21 cellular contexts compared by ENCODE assay signal in the genomic region with DNA sequence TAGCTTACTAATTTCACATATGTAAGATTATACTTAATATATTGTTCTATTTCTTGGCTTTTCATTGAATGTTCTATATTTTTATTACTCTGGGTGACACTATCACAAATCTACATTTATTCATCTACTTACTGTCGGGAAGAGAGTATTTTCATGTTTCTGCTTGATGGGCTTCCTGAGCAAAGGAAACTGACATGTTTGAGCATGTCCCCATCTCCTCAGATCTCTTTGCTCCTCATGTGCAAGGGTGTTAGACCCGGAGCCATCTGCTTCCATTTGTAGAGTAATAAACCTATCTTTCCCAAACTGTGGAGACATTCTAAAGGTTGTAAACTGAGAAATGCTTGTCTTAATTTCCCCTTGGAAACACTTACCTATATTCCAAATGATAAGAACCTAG.
"Had no signal": no experiment of that assay in that cellular context is flagged by ENCODE, and none has a peak within 500 bp of the region (broad histone marks: within the 10 kb centered on the region; RNA-seq: fewer than 3 reads in every experiment).

No MANE protein-coding gene starts in this region.

- H3K9me3 ChIP-seq: esophagus squamous epithelium, neutrophil had no signal

- H3K9me3 Mint-ChIP-seq: stimulated activated effector memory CD8-positive, alpha-beta T cell treated with anti-CD3 and anti-CD28 coated beads, Interleukin-12 subunit alpha, Interleukin-12 subunit beta, amount 100 ng/mL, for 72 hours had no signal

- H3K4me1 Mint-ChIP-seq: naive thymus-derived CD4-positive, alpha-beta T cell; stimulated activated effector memory CD8-positive, alpha-beta T cell treated with anti-CD3 and anti-CD28 coated beads, Interleukin-12 subunit alpha, Interleukin-12 subunit beta, amount 100 ng/mL, for 72 hours had no signal

- H3K27me3 ChIP-seq: brain microvascular endothelial cell, neutrophil, stomach had no signal

- ATAC-seq: naive thymus-derived CD4-positive, alpha-beta T cell; sciatic nerve; stimulated activated effector memory CD8-positive, alpha-beta T cell treated with anti-CD3 and anti-CD28 coated beads, Interleukin-12 subunit alpha, Interleukin-12 subunit beta, amount 100 ng/mL, for 72 hours had no signal

- H3K27ac Mint-ChIP-seq: naive thymus-derived CD4-positive, alpha-beta T cell; stimulated activated effector memory CD8-positive, alpha-beta T cell treated with anti-CD3 and anti-CD28 coated beads, Interleukin-12 subunit alpha, Interleukin-12 subunit beta, amount 100 ng/mL, for 72 hours had no signal

- H3K36me3 ChIP-seq: brain microvascular endothelial cell, esophagus squamous epithelium, neutrophil, stomach had no signal

- H3K4me3 Mint-ChIP-seq: naive thymus-derived CD4-positive, alpha-beta T cell; stimulated activated effector memory CD8-positive, alpha-beta T cell treated with anti-CD3 and anti-CD28 coated beads, Interleukin-12 subunit alpha, Interleukin-12 subunit beta, amount 100 ng/mL, for 72 hours had no signal

- H3K4me1 ChIP-seq: esophagus squamous epithelium, parathyroid adenoma, stomach had no signal

- H3K36me3 Mint-ChIP-seq: stimulated activated effector memory CD8-positive, alpha-beta T cell treated with anti-CD3 and anti-CD28 coated beads, Interleukin-12 subunit alpha, Interleukin-12 subunit beta, amount 100 ng/mL, for 72 hours had no signal

- H3K4me3 ChIP-seq: coronary artery, esophagus squamous epithelium, stomach had no signal

- H3K9ac ChIP-seq: parathyroid adenoma had no signal

- DNase-seq: activated CD4-positive, alpha-beta T cell treated with anti-CD3 and anti-CD28 coated beads for 1 hour; activated CD8-positive, alpha-beta memory T cell treated with anti-CD3 and anti-CD28 coated beads for 24 hours; activated CD8-positive, alpha-beta memory T cell treated with anti-CD3 and anti-CD28 coated beads, Interleukin-2, amount 50 U/mL, for 48 hours; activated effector memory CD4-positive, alpha-beta T cell treated with Interleukin-2 at 50 U/mL for 16 hours; activated naive CD4-positive, alpha-beta T cell treated with anti-CD3 and anti-CD28 coated beads, Interleukin-2, amount 50 U/mL, for 16 hours; activated T-cell treated with anti-CD3 and anti-CD28 coated beads, Interleukin-2, amount 50 U/mL, for 48 hours; aorta; brain microvascular endothelial cell; esophagus squamous epithelium; mesenchymal stem cell; naive thymus-derived CD4-positive, alpha-beta T cell; stimulated activated CD4-positive, alpha-beta T cell treated with anti-CD3 and anti-CD28 coated beads, Interleukin-4, amount 100 ng/mL, for 24 hours; stomach; T-helper 2 cell; trophoblast cell had no signal

- H3K27ac ChIP-seq: brain microvascular endothelial cell, coronary artery, esophagus squamous epithelium, neutrophil, parathyroid adenoma, stomach, VCaP had no signal
